11 cellular contexts compared by ENCODE assay signal in genomic region chr7:90412458-90413184, GRCh38. TPM values are rescaled to one million over a fixed set of nuclear protein-coding genes. Genes with fewer than 3 reads are reported as not detected.
A peak's percentile ranks its signal among the peaks of the same experiment; 100 is the strongest.
DNase-seq lines count a peak whose midpoint lies in the region; ATAC-seq and TF ChIP-seq lines count a peak whose summit lies in the region.
"Had no signal": no experiment of that assay in that cellular context is flagged by ENCODE, and none has a peak within 500 bp of the region (broad histone marks: within the 10 kb centered on the region; RNA-seq: fewer than 3 reads in every experiment).

No MANE protein-coding gene starts in this region.

- no peaks in the 10 kb centered on the region for H3K4me1 Mint-ChIP-seq in activated naive CD8-positive, alpha-beta T cell treated with anti-CD3 and anti-CD28 coated beads for 36 hours
- H3K4me1 Mint-ChIP-seq: T-cell had no signal

- no peaks in the 10 kb centered on the region for H3K27me3 ChIP-seq in lower lobe of right lung (ENCODE audit: low read depth)

- intact Hi-C loops in lower lobe of right lung (cut with DNase I): no loop called here

- H3K36me3 Mint-ChIP-seq in activated naive CD8-positive, alpha-beta T cell treated with anti-CD3 and anti-CD28 coated beads for 36 hours: peaks cover 3% of the 10 kb centered on the region

- peaks cover 23% of the 10 kb centered on the region for H3K36me3 ChIP-seq in lower lobe of right lung

- H3K27me3 Mint-ChIP-seq in activated naive CD8-positive, alpha-beta T cell treated with anti-CD3 and anti-CD28 coated beads for 36 hours: peaks cover 2% of the 10 kb centered on the region
- H3K27me3 Mint-ChIP-seq: CD4-positive, CD25-positive, alpha-beta regulatory T cell; stimulated activated naive CD8-positive, alpha-beta T cell treated with anti-CD3 and anti-CD28 coated beads, Interleukin-15, Interleukin-2, amounts not matched to agents 100 ng/mL and 50 ng/mL, for 24 hours; T-cell had no signal

- no peak overlapping the region for H3K27ac Mint-ChIP-seq in activated naive CD8-positive, alpha-beta T cell treated with anti-CD3 and anti-CD28 coated beads for 36 hours
- H3K27ac Mint-ChIP-seq: CD4-positive, CD25-positive, alpha-beta regulatory T cell; stimulated activated naive CD8-positive, alpha-beta T cell treated with anti-CD3 and anti-CD28 coated beads, Interleukin-15, Interleukin-2, amounts not matched to agents 100 ng/mL and 50 ng/mL, for 24 hours; T-cell had no signal

- no peaks in the 10 kb centered on the region for H3K4me1 ChIP-seq in lower lobe of right lung

- no peaks in the 10 kb centered on the region for H3K9me3 ChIP-seq in lower lobe of right lung

- no peak overlapping the region for H3K4me3 ChIP-seq in lower lobe of right lung

- no peak for TF ChIP-seq CTCF in lower lobe of right lung (IDR thresholded peaks at IDR 0.05)

- no peaks in the 10 kb centered on the region for H3K9me3 Mint-ChIP-seq in activated naive CD8-positive, alpha-beta T cell treated with anti-CD3 and anti-CD28 coated beads for 36 hours
- H3K9me3 Mint-ChIP-seq: CD4-positive, CD25-positive, alpha-beta regulatory T cell; stimulated activated naive CD8-positive, alpha-beta T cell treated with anti-CD3 and anti-CD28 coated beads, Interleukin-15, Interleukin-2, amounts not matched to agents 100 ng/mL and 50 ng/mL, for 24 hours; T-cell had no signal

- peak; percentile 43 for DNase-seq in NCI-H748 (lab: John Stamatoyannopoulos, UW; ENCODE audit: unreplicated experiment)
- no peak for DNase-seq in NCI-H748 treated with DMSO at 0.1 percent for 48 hours (lab: John Stamatoyannopoulos, UW)
- DNase-seq in HT-29 (ENCODE audit: low spot score): peak; percentile 90
- peak; percentile 15 for DNase-seq in activated naive CD8-positive, alpha-beta T cell treated with anti-CD3 and anti-CD28 coated beads for 36 hours
- DNase-seq in lower lobe of right lung: no peak
- no peak for DNase-seq in 8988T
- no peak for DNase-seq in NCI-H1436 (lab: John Stamatoyannopoulos, UW)

- H3K4me3 Mint-ChIP-seq in activated naive CD8-positive, alpha-beta T cell treated with anti-CD3 and anti-CD28 coated beads for 36 hours: no peak overlapping the region
- H3K4me3 Mint-ChIP-seq: CD4-positive, CD25-positive, alpha-beta regulatory T cell; stimulated activated naive CD8-positive, alpha-beta T cell treated with anti-CD3 and anti-CD28 coated beads, Interleukin-15, Interleukin-2, amounts not matched to agents 100 ng/mL and 50 ng/mL, for 24 hours; T-cell had no signal

- ATAC-seq in lower lobe of right lung (peak; percentile 26 to 35), HG03520 (IDR thresholded peaks at IDR 0.05; ENCODE audit: unreplicated experiment) (no peak)
- ATAC-seq: T-cell had no signal

- no peak overlapping the region for H3K27ac ChIP-seq in lower lobe of right lung

RNA-seq across cellular contexts. Expression of gene CLDN12, which starts 9.4 kb away (rescaled TPM):
- 34.5 and 56.8 TPM in 2 replicates for total RNA-seq in HT-29 (2014; rRNA removed; shearing (Covaris generic))
- total RNA-seq in activated naive CD8-positive, alpha-beta T cell treated with anti-CD3 and anti-CD28 coated beads for 36 hours: 1 to 10 TPM; 6.2 to 7.2 TPM
- 34.7 TPM for total RNA-seq in lower lobe of right lung

RNA-seq across cellular contexts. Expression of gene PTTG1IP2, which starts 56.8 kb away (rescaled TPM):
- total RNA-seq in HT-29 (2014; rRNA removed; shearing (Covaris generic)): not detected in 2 replicates
- total RNA-seq in activated naive CD8-positive, alpha-beta T cell treated with anti-CD3 and anti-CD28 coated beads for 36 hours: not detected
- total RNA-seq in lower lobe of right lung: not detected
- total RNA-seq: CD4-positive, CD25-positive, alpha-beta regulatory T cell; T-cell had no signal

Comparison
In these comparisons a context has a peak if more than half of its experiments do, and no peak if none do; other contexts are left out.
1. DNase-seq: peak in NCI-H748 (single experiment), HT-29 (single experiment) and activated naive CD8-positive, alpha-beta T cell treated with anti-CD3 and anti-CD28 coated beads for 36 hours (single experiment); none in NCI-H748 treated with DMSO at 0.1 percent for 48 hours (single experiment), lower lobe of right lung (single experiment), 8988T (single experiment) and NCI-H1436 (single experiment).